In genomic region chr5:31637851-31638250, GRCh38 we compare ENCODE assay signal across 20 cellular contexts. TPM values are rescaled to one million over a fixed set of nuclear protein-coding genes. Genes with fewer than 3 reads are reported as not detected.
DNase-seq lines count a peak whose midpoint lies in the region; ATAC-seq, FAIRE-seq and TF ChIP-seq lines count a peak whose summit lies in the region.
"Had no signal": no experiment of that assay in that cellular context is flagged by ENCODE, and none has a peak within 500 bp of the region (broad histone marks: within the 10 kb centered on the region; RNA-seq: fewer than 3 reads in every experiment).

No MANE protein-coding gene starts in this region.

- H3K36me3 Mint-ChIP-seq in CD4-positive, alpha-beta T cell (ENCODE audit: low read depth): no peaks in the 10 kb centered on the region
- no peaks in the 10 kb centered on the region for H3K36me3 Mint-ChIP-seq in astrocyte (ENCODE audit: low read depth, unreplicated experiment)
- H3K36me3 Mint-ChIP-seq in nephron (ENCODE audit: low read depth): no peaks in the 10 kb centered on the region

- no peaks in the 10 kb centered on the region for H4K20me1 ChIP-seq in DOHH2 (ENCODE audit: control insufficient read depth, insufficient read depth, low read depth, low read length)
- H4K20me1 ChIP-seq in astrocyte (ENCODE audit: insufficient read depth, low read length): no peaks in the 10 kb centered on the region
- no peaks in the 10 kb centered on the region for H4K20me1 ChIP-seq in Karpas-422 (ENCODE audit: insufficient read depth, low read depth, low read length)

- FAIRE-seq in astrocyte (lab: Jason Lieb, UNC): no peak
- FAIRE-seq: GM12878, K562, pancreas had no signal

- no peaks in the 10 kb centered on the region for H3F3A ChIP-seq in DOHH2 (ENCODE audit: control insufficient read depth, insufficient read depth)

- H3K9ac ChIP-seq in astrocyte (ENCODE audit: low read length) (no peak overlapping the region), Karpas-422 (ENCODE audit: low read length) (no peak overlapping the region)

- no peaks in the 10 kb centered on the region for H3K9me3 ChIP-seq in CD4-positive, alpha-beta T cell (ENCODE audit: control insufficient read depth, low read length)
- no peaks in the 10 kb centered on the region for H3K9me3 ChIP-seq in DOHH2 (ENCODE audit: control insufficient read depth, insufficient read depth, low read length)
- no peaks in the 10 kb centered on the region for H3K9me3 ChIP-seq in astrocyte (ENCODE audit: insufficient read depth, low read depth, low read length)
- H3K9me3 ChIP-seq in Karpas-422 (ENCODE audit: low read length): no peaks in the 10 kb centered on the region
- H3K9me3 ChIP-seq: BE2C, colonic mucosa, HAP-1, pancreas, uterus had no signal

- H3K9me2 ChIP-seq in DOHH2 (replicated peaks; ENCODE audit: control insufficient read depth, low read length): no peaks in the 10 kb centered on the region
- no peaks in the 10 kb centered on the region for H3K9me2 ChIP-seq in Karpas-422 (replicated peaks; ENCODE audit: insufficient read depth, low read length)

- no peaks in the 10 kb centered on the region for H3K9me3 Mint-ChIP-seq in CD4-positive, alpha-beta T cell
- H3K9me3 Mint-ChIP-seq in astrocyte (ENCODE audit: unreplicated experiment) (no peaks in the 10 kb centered on the region), nephron (no peaks in the 10 kb centered on the region)
- H3K9me3 Mint-ChIP-seq: activated naive CD4-positive, alpha-beta T cell treated with anti-CD3 and anti-CD28 coated beads for 36 hours had no signal

- H3K27me3 Mint-ChIP-seq in CD4-positive, alpha-beta T cell: peaks cover 8% of the 10 kb centered on the region
- peaks cover 20% of the 10 kb centered on the region for H3K27me3 Mint-ChIP-seq in astrocyte (ENCODE audit: low read depth, unreplicated experiment)
- H3K27me3 Mint-ChIP-seq in nephron (ENCODE audit: low read depth): peaks cover 17% of the 10 kb centered on the region

- H3K4me2 ChIP-seq in DOHH2 (ENCODE audit: low read length) (peak overlapping the region; percentile 66), astrocyte (ENCODE audit: low read length) (no peak overlapping the region), Karpas-422 (ENCODE audit: low read depth, low read length, poor library complexity, severe bottlenecking) (no peak overlapping the region)

- ATAC-seq in CD4-positive, alpha-beta T cell (ENCODE audit: poor library complexity): no peak

- intact Hi-C loops in CD4-positive, alpha-beta T cell (cut with DNase I, micrococcal nuclease): no loop called here

- no peak for TF ChIP-seq CTCF in CD4-positive, alpha-beta T cell (IDR thresholded peaks at IDR 0.05)
- no peak for TF ChIP-seq CTCF in DOHH2 (IDR thresholded peaks at IDR 0.05; ENCODE audit: low read depth, low read length, poor library complexity, severe bottlenecking)
- TF ChIP-seq CTCF in astrocyte (IDR thresholded peaks at IDR 0.05; ENCODE audit: insufficient read depth, low read depth, low read length): no peak
- no peak for TF ChIP-seq CTCF in nephron (IDR thresholded peaks at IDR 0.05; ENCODE audit: unreplicated experiment in 3 of 3)

- H3K79me2 ChIP-seq in DOHH2 (ENCODE audit: control insufficient read depth, low read length) (no peaks in the 10 kb centered on the region), astrocyte (ENCODE audit: insufficient read depth, low read length) (no peaks in the 10 kb centered on the region), Karpas-422 (ENCODE audit: low read length) (no peaks in the 10 kb centered on the region)

- H3K4me3 Mint-ChIP-seq in CD4-positive, alpha-beta T cell: peak overlapping the region; percentile 39
- peak overlapping the region; percentile 24 for H3K4me3 Mint-ChIP-seq in astrocyte (ENCODE audit: unreplicated experiment)
- peak overlapping the region; percentile 92 to 95 (median 92) for H3K4me3 Mint-ChIP-seq in nephron

- H3K4me3 ChIP-seq in DOHH2 (ENCODE audit: low read length): no peak overlapping the region
- H3K4me3 ChIP-seq in astrocyte (ENCODE audit: insufficient read depth, low read depth, low read length): no peak overlapping the region
- H3K4me3 ChIP-seq in Karpas-422 (ENCODE audit: low read length): no peak overlapping the region

- H3K27ac ChIP-seq in CD4-positive, alpha-beta T cell (ENCODE audit: low read depth, low read length): no peak overlapping the region
- H3K27ac ChIP-seq in DOHH2 (ENCODE audit: low read depth, low read length) (no peak overlapping the region), astrocyte (ENCODE audit: low read depth, low read length) (no peak overlapping the region), Karpas-422 (ENCODE audit: low read length) (no peak overlapping the region)
- H3K27ac ChIP-seq: colonic mucosa had no signal

- no peaks in the 10 kb centered on the region for H3K36me3 ChIP-seq in DOHH2 (ENCODE audit: control insufficient read depth, low read length)
- H3K36me3 ChIP-seq in astrocyte (ENCODE audit: insufficient read depth, low read length): no peaks in the 10 kb centered on the region
- no peaks in the 10 kb centered on the region for H3K36me3 ChIP-seq in Karpas-422 (ENCODE audit: insufficient read depth, low read length)
- H3K36me3 ChIP-seq: BE2C, colonic mucosa, HAP-1, pancreas, uterus had no signal

- peaks cover 14% of the 10 kb centered on the region for H3K27me3 ChIP-seq in CD4-positive, alpha-beta T cell (ENCODE audit: control insufficient read depth, insufficient read depth, low read length)
- H3K27me3 ChIP-seq in DOHH2 (ENCODE audit: control insufficient read depth, low read length) (peaks cover 51% of the 10 kb centered on the region), astrocyte (ENCODE audit: insufficient read depth, low read length) (peaks cover 25% of the 10 kb centered on the region), Karpas-422 (ENCODE audit: low read length) (no peaks in the 10 kb centered on the region)
- H3K27me3 ChIP-seq: uterus had no signal

- CTCF ChIA-PET in CD4-positive, alpha-beta T cell (lab: Charles Lee): no interaction called here

- no peak for DNase-seq in CD4-positive, alpha-beta T cell
- DNase-seq in astrocyte (ENCODE audit: low read depth) (no peak), Karpas-422 (no peak), SIG-M5 (lab: John Stamatoyannopoulos, UW) (no peak), NCI-H524 (lab: John Stamatoyannopoulos, UW) (no peak)
- DNase-seq: activated naive CD4-positive, alpha-beta T cell treated with anti-CD3 and anti-CD28 coated beads for 36 hours; colonic mucosa; DMS 273 treated with DMSO at 0.1 percent for 48 hours; GDM1; NCI-H1048; NCI-H2081 treated with DMSO at 0.1 percent for 48 hours; stimulated activated CD4-positive, alpha-beta T cell treated with anti-CD3 and anti-CD28 coated beads, Interleukin-2, amount 100 ng/mL, for 24 hours had no signal

- H3K4me1 ChIP-seq in DOHH2 (ENCODE audit: control insufficient read depth, low read length) (peaks cover 6% of the 10 kb centered on the region; the same call in 1 of the 2 replicates), astrocyte (ENCODE audit: insufficient read depth, low read length) (peaks cover 11% of the 10 kb centered on the region), Karpas-422 (ENCODE audit: low read length) (peaks cover 6% of the 10 kb centered on the region)

- POLR2A ChIA-PET in CD4-positive, alpha-beta T cell (lab: Charles Lee): interaction anchor here (1.3 kb wide), 1 partner anchor 9 kb away, joined by 5 read pairs; no protein-coding TSS in a partner anchor

- H3K27ac Mint-ChIP-seq in CD4-positive, alpha-beta T cell: no peak overlapping the region
- H3K27ac Mint-ChIP-seq in astrocyte (ENCODE audit: unreplicated experiment): no peak overlapping the region
- H3K27ac Mint-ChIP-seq in nephron: peak overlapping the region in 1 of 3 experiments; percentile 34
- H3K27ac Mint-ChIP-seq: activated naive CD4-positive, alpha-beta T cell treated with anti-CD3 and anti-CD28 coated beads for 36 hours had no signal

- H2AFZ ChIP-seq in astrocyte (ENCODE audit: low read depth, low read length) (no peak overlapping the region), Karpas-422 (ENCODE audit: low read length) (no peak overlapping the region)

- peaks cover 17% of the 10 kb centered on the region for H3K4me1 Mint-ChIP-seq in CD4-positive, alpha-beta T cell (ENCODE audit: low read depth)
- peaks cover 2% of the 10 kb centered on the region for H3K4me1 Mint-ChIP-seq in astrocyte (ENCODE audit: low read depth, unreplicated experiment)
- peaks cover 26% of the 10 kb centered on the region for H3K4me1 Mint-ChIP-seq in nephron

RNA-seq across cellular contexts. Expression of gene PDZD2, which starts 1.1 kb away (rescaled TPM):
- 1 to 10 TPM; 1.3 to 1.8 TPM for total RNA-seq in CD4-positive, alpha-beta T cell
- 6.5 and 10.3 TPM in 2 replicates for total RNA-seq in astrocyte
- total RNA-seq in Karpas-422 (2014; rRNA removed; shearing (Covaris generic); ENCODE audit: low replicate concordance): not detected in 2 replicates

Comparison
In these comparisons a context has a peak if more than half of its experiments do, and no peak if none do; other contexts are left out.
1. H3K4me3 Mint-ChIP-seq: peak in every context shown above with its lines; median percentile 92 in nephron; 39 in CD4-positive, alpha-beta T cell; 24 in astrocyte.